8 cellular contexts compared by ENCODE assay signal in genomic region chr2:11829324-11829946, GRCh38.
DNase-seq lines count a peak whose midpoint lies in the region; ATAC-seq and TF ChIP-seq lines count a peak whose summit lies in the region.

No MANE protein-coding gene starts in this region.

- H3K9me3 ChIP-seq in left lung: peaks cover 0 to 4% of the 10 kb centered on the region in 2 donors

- peak; percentile 25 for ATAC-seq in GM18508 (IDR thresholded peaks at IDR 0.05; ENCODE audit: insufficient read depth, unreplicated experiment)
- peak; percentile 38 for ATAC-seq in HG03066 (IDR thresholded peaks at IDR 0.05; ENCODE audit: low read depth, unreplicated experiment)
- ATAC-seq in left lung: peak; percentile 47

- DNase-seq in A172 (ENCODE audit: low spot score): peak; percentile 56
- DNase-seq in NCI-H2171 treated with DMSO at 0.1 percent for 48 hours (lab: John Stamatoyannopoulos, UW): peak; percentile 83
- peak; percentile 33 to 45 for DNase-seq in activated CD4-positive, alpha-beta T cell treated with anti-CD3 and anti-CD28 coated beads for 24 hours (ENCODE audit: low read depth in 2 of 2)
- peak; percentile 52 for DNase-seq in dedifferentiated amniotic fluid mesenchymal stem cell (ENCODE audit: extremely low spot score)
- peak in 1 of 2 donors; percentile 71 for DNase-seq in left lung
- peak; percentile 56 for DNase-seq in stimulated activated CD4-positive, alpha-beta T cell treated with anti-CD3 and anti-CD28 coated beads, Interleukin-1b, Interleukin-23, amount 100 ng/mL, for 48 hours

- H3K36me3 ChIP-seq in left lung: peaks cover 0 to 34% of the 10 kb centered on the region in 2 donors

- H3K4me3 ChIP-seq in left lung: peak overlapping the region in 1 of 2 donors; percentile 12

- H3K27ac ChIP-seq in left lung: peak overlapping the region; percentile 81 to 82

- peak; percentile 43 to 54 for TF ChIP-seq CTCF in left lung (IDR thresholded peaks at IDR 0.05)

- peaks cover 0 to 10% of the 10 kb centered on the region in 2 donors for H3K27me3 ChIP-seq in left lung

- peaks cover 9 to 32% of the 10 kb centered on the region in 2 donors for H3K4me1 ChIP-seq in left lung

- intact Hi-C loops in left lung (cut with DNase I): no loop called here
